ENCODE assay signal across 9 cellular contexts in the genomic region with DNA sequence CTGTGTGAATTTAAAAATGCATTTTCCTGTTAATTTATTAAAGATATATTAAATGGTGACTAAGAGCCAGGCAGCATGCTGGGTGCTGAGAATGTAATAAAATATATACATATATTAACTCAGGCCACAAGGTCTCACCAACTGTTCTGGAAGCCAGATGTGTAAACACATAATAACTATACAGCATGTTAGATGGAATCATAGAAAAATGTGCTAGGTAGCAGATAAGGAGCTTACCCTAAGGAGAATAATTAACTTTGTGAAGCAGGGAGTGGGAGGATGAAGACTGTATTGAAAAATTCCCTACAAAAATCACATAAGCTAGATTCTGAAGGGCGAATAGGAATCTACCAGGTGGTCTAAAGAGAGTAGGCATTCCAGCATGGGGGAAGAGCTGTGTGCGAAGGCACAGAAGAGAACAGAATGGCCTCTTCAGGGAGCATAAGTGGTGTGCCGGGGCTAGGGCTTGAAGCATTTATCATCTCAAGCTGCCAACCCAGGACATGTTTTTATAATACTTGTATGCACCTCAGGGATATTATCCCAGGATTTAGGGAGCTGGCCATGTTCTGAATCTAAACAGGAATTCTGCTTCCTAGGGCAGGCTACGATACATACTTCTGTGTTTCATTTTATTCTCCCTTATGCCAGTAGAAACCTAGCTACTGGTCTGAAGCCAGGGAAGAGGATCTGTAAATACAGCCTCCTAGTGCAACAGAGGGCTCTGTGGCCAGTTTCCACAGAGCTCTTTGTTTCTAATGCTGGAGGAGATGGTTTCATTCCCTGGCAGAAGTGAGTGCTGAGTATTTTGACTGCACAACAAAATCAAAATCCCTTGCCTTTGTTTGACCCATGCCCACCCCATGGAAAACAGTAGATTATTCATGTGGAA. TPM values are rescaled to one million over a fixed set of nuclear protein-coding genes. Genes with fewer than 3 reads are reported as not detected.
DNase-seq lines count a peak whose midpoint lies in the region; ATAC-seq and TF ChIP-seq lines count a peak whose summit lies in the region.
"Had no signal": no experiment of that assay in that cellular context is flagged by ENCODE, and none has a peak within 500 bp of the region (broad histone marks: within the 10 kb centered on the region; RNA-seq: fewer than 3 reads in every experiment).

No MANE protein-coding gene starts in this region.

- peak; percentile 81 for DNase-seq in NCI-H446 treated with DMSO at 0.1 percent for 48 hours (lab: John Stamatoyannopoulos, UW)
- DNase-seq in choroid plexus epithelial cell (ENCODE audit: low read depth): peak; percentile 43
- DNase-seq in lung (ENCODE audit: low spot score): no peak
- no peak for DNase-seq in type B pancreatic cell (ENCODE audit: extremely low spot score, unreplicated experiment)
- DNase-seq in stimulated activated CD8-positive, alpha-beta memory T cell treated with anti-CD3 and anti-CD28 coated beads, Interleukin-4, amount 100 ng/mL, for 48 hours: no peak
- DNase-seq: activated T-cell treated with anti-CD3 and anti-CD28 coated beads, Interleukin-2, amount 50 U/mL, for 4 hours; stimulated activated naive CD8-positive, alpha-beta T cell treated with anti-CD3 and anti-CD28 coated beads, Interleukin-15, Interleukin-2, amounts not matched to agents 100 U/mL and 50 U/mL, for 24 hours had no signal

- H3K4me1 ChIP-seq in lung (ENCODE audit: control insufficient read depth in 2 of 2, insufficient read depth in 2 of 2, low read length in 2 of 2): peaks cover 0 to 10% of the 10 kb centered on the region in 2 donors

- H3K36me3 Mint-ChIP-seq in type B pancreatic cell: peaks cover 3% of the 10 kb centered on the region

- H3K4me1 Mint-ChIP-seq in type B pancreatic cell (ENCODE audit: unreplicated experiment): peaks cover 9% of the 10 kb centered on the region

- peak overlapping the region; percentile 10 to 49 for H3K27ac ChIP-seq in lung (ENCODE audit: low read depth in 1 of 2, low read length in 1 of 2)

- no peak for ATAC-seq in lung (ENCODE audit: insufficient read depth, low FRiP score)
- no peak for ATAC-seq in GM21381 (IDR thresholded peaks at IDR 0.05; ENCODE audit: unreplicated experiment)
- no peak for ATAC-seq in HG02571 (IDR thresholded peaks at IDR 0.05; ENCODE audit: unreplicated experiment)
- ATAC-seq: activated T-cell treated with anti-CD3 and anti-CD28 coated beads, Interleukin-2, amount 50 U/mL, for 4 hours; stimulated activated naive CD8-positive, alpha-beta T cell treated with anti-CD3 and anti-CD28 coated beads, Interleukin-15, Interleukin-2, amounts not matched to agents 100 U/mL and 50 U/mL, for 24 hours had no signal

- no peaks in the 10 kb centered on the region for H3K27me3 ChIP-seq in lung (ENCODE audit: control insufficient read depth, insufficient read depth)

- no peaks in the 10 kb centered on the region for H3K9me3 ChIP-seq in lung (ENCODE audit: control insufficient read depth in 2 of 2, insufficient read depth in 1 of 2, low read length in 1 of 2)

- H3K9me3 Mint-ChIP-seq in type B pancreatic cell: no peaks in the 10 kb centered on the region
- H3K9me3 Mint-ChIP-seq: activated T-cell treated with anti-CD3 and anti-CD28 coated beads, Interleukin-2, amount 50 U/mL, for 4 hours had no signal

- no peak for TF ChIP-seq CTCF in choroid plexus epithelial cell (conservative IDR thresholded peaks at IDR 0.05; ENCODE audit: low read depth, low read length)
- no peak for TF ChIP-seq CTCF in lung (IDR thresholded peaks at IDR 0.05; ENCODE audit: control extremely low read depth, extremely low read depth)
- no peak for TF ChIP-seq CTCF in type B pancreatic cell (conservative IDR thresholded peaks at IDR 0.05)

- 46 to 50% methylated on average over 4 of the region's 4 CpGs for WGBS in lung, 2 donors

- peak overlapping the region; percentile 17 for H3K4me3 Mint-ChIP-seq in type B pancreatic cell
- H3K4me3 Mint-ChIP-seq: activated T-cell treated with anti-CD3 and anti-CD28 coated beads, Interleukin-2, amount 50 U/mL, for 4 hours had no signal

- H3K27ac Mint-ChIP-seq in type B pancreatic cell: no peak overlapping the region

- H3K4me3 ChIP-seq in choroid plexus epithelial cell (ENCODE audit: low read depth, low read length) (no peak overlapping the region), lung (no peak overlapping the region)

- H3K27me3 Mint-ChIP-seq in type B pancreatic cell: no peaks in the 10 kb centered on the region

- no peaks in the 10 kb centered on the region for H3K36me3 ChIP-seq in lung (ENCODE audit: control insufficient read depth in 2 of 2, insufficient read depth in 2 of 2, low read length in 2 of 2)

RNA-seq across cellular contexts. Expression of gene NEMP2, which starts 56.7 kb away (rescaled TPM):
- total RNA-seq in lung (10 to 100 TPM in 1 of 2 donors, 1 to 10 TPM in 1; 3.4 to 11.2 TPM), type B pancreatic cell (ENCODE audit: low replicate concordance) (5.8 and 7.2 TPM in 2 replicates)
- 1 to 10 TPM in 1 of 2 donors, under 1 TPM in 1; 0.85 to 1.8 TPM for polyA plus RNA-seq in lung

Comparison
In these comparisons a context has a peak if more than half of its experiments do, and no peak if none do; other contexts are left out.
1. DNase-seq: peak in NCI-H446 treated with DMSO at 0.1 percent for 48 hours (single experiment) and choroid plexus epithelial cell (single experiment); none in lung (single experiment), type B pancreatic cell (single experiment) and stimulated activated CD8-positive, alpha-beta memory T cell treated with anti-CD3 and anti-CD28 coated beads, Interleukin-4, amount 100 ng/mL, for 48 hours (single experiment).